Comparison of ENCODE assay signal across 8 cellular contexts in the genomic region with DNA sequence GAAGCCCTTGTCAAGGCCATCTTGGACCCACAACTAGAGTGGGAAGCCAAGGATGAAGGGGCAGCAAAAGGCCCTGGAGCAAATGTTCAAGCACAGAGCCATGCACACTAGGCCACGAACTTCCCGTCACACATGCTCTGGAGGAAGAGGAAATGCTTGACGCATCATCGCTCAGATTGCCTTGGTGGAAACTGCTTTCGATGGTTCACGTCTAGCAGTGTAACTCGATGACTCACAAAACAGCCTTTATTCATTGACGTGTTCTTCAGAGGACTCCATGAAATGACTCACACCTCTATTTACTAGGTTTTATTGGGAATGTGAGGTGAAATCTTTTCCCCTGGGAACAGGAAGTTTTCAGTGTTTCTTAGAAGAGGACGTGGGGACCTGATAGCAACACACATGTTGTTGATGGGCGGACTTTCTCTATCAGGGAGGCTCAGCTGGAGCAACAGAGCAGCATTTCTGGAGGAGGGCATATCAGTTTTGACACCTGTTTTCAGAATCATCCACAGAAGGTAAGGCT.
DNase-seq lines count a peak whose midpoint lies in the region; ATAC-seq lines count a peak whose summit lies in the region.

No MANE protein-coding gene starts in this region.

- peak; percentile 80 for ATAC-seq in stimulated activated naive CD8-positive, alpha-beta T cell treated with anti-CD3 and anti-CD28 coated beads, Interleukin-15, Interleukin-2, amounts not matched to agents 100 U/mL and 50 U/mL, for 24 hours
- ATAC-seq in HG03159 (IDR thresholded peaks at IDR 0.05; ENCODE audit: unreplicated experiment) = no peak
- ATAC-seq in HG03097 (IDR thresholded peaks at IDR 0.05; ENCODE audit: low FRiP score, unreplicated experiment) = no peak

- peaks cover 6% of the 10 kb centered on the region for H3K27me3 Mint-ChIP-seq in T-helper 1 cell treated with Interleukin-12 subunit alpha and Interleukin-12 subunit beta and Interleukin-4 antibody, amounts not matched to agents 30 μg/mL and 1 μg/mL, for 36 hours (ENCODE audit: low read depth)

- H3K4me1 Mint-ChIP-seq in T-helper 1 cell treated with Interleukin-12 subunit alpha and Interleukin-12 subunit beta and Interleukin-4 antibody, amounts not matched to agents 30 μg/mL and 1 μg/mL, for 36 hours (ENCODE audit: low read depth) = peaks cover 7% of the 10 kb centered on the region

- H3K36me3 Mint-ChIP-seq in T-helper 1 cell treated with Interleukin-12 subunit alpha and Interleukin-12 subunit beta and Interleukin-4 antibody, amounts not matched to agents 30 μg/mL and 1 μg/mL, for 36 hours (ENCODE audit: low read depth) = peaks cover 3% of the 10 kb centered on the region

- peaks cover 9% of the 10 kb centered on the region for H3K9me3 Mint-ChIP-seq in T-helper 1 cell treated with Interleukin-12 subunit alpha and Interleukin-12 subunit beta and Interleukin-4 antibody, amounts not matched to agents 30 μg/mL and 1 μg/mL, for 36 hours

- no peak overlapping the region for H3K4me3 Mint-ChIP-seq in T-helper 1 cell treated with Interleukin-12 subunit alpha and Interleukin-12 subunit beta and Interleukin-4 antibody, amounts not matched to agents 30 μg/mL and 1 μg/mL, for 36 hours

- peak; percentile 3 for DNase-seq in activated T-cell treated with anti-CD3 and anti-CD28 coated beads for 24 hours (ENCODE audit: low read depth)
- DNase-seq in activated T-cell treated with anti-CD3 and anti-CD28 coated beads for 4 hours = no peak
- DNase-seq in glomerular visceral epithelial cell (ENCODE audit: extremely low spot score) = peak; percentile 72
- DNase-seq in stimulated activated naive CD8-positive, alpha-beta T cell treated with anti-CD3 and anti-CD28 coated beads, Interleukin-15, Interleukin-2, amounts not matched to agents 100 U/mL and 50 U/mL, for 24 hours = peak; percentile 18
- DNase-seq in central memory CD4-positive, alpha-beta T cell = no peak

- peak overlapping the region; percentile 75 for H3K27ac Mint-ChIP-seq in T-helper 1 cell treated with Interleukin-12 subunit alpha and Interleukin-12 subunit beta and Interleukin-4 antibody, amounts not matched to agents 30 μg/mL and 1 μg/mL, for 36 hours

Comparison
In these comparisons a context has a peak if more than half of its experiments do, and no peak if none do; other contexts are left out.
1. DNase-seq: peak in activated T-cell treated with anti-CD3 and anti-CD28 coated beads for 24 hours (single experiment), glomerular visceral epithelial cell (single experiment) and stimulated activated naive CD8-positive, alpha-beta T cell treated with anti-CD3 and anti-CD28 coated beads, Interleukin-15, Interleukin-2, amounts not matched to agents 100 U/mL and 50 U/mL, for 24 hours (single experiment); none in activated T-cell treated with anti-CD3 and anti-CD28 coated beads for 4 hours (single experiment) and central memory CD4-positive, alpha-beta T cell (single experiment).